ENCODE assay signal across 11 cellular contexts in genomic region chr5:163727028-163727427, GRCh38.
A peak's percentile ranks its signal among the peaks of the same experiment; 100 is the strongest.
DNase-seq lines count a peak whose midpoint lies in the region; ATAC-seq and TF ChIP-seq lines count a peak whose summit lies in the region.
"Had no signal": no experiment of that assay in that cellular context is flagged by ENCODE, and none has a peak within 500 bp of the region (broad histone marks: within the 10 kb centered on the region; RNA-seq: fewer than 3 reads in every experiment).

No MANE protein-coding gene starts in this region.

- H3K18ac ChIP-seq in mesenchymal stem cell (ENCODE audit: low read depth in 1 of 2, low read length in 2 of 2), result no peak overlapping the region

- 83% methylated on average over 4 of the region's 4 CpGs for WGBS in mesenchymal stem cell

- H3K27ac ChIP-seq in colonic mucosa (no peak overlapping the region), mesenchymal stem cell (ENCODE audit: low read length, poor library complexity, severe bottlenecking) (no peak overlapping the region)
- H3K27ac ChIP-seq: upper lobe of left lung had no signal

- no peaks in the 10 kb centered on the region for H3K4me1 ChIP-seq in colonic mucosa
- no peaks in the 10 kb centered on the region for H3K4me1 ChIP-seq in mesenchymal stem cell (ENCODE audit: control insufficient read depth, insufficient read depth, low read depth, low read length)
- H3K4me1 ChIP-seq: upper lobe of left lung had no signal

- H2AK5ac ChIP-seq in mesenchymal stem cell (ENCODE audit: low read length, severe bottlenecking), result no peak overlapping the region

- H3K23ac ChIP-seq in mesenchymal stem cell (ENCODE audit: low read length in 2 of 2), result no peak overlapping the region

- H3K9me3 ChIP-seq in colonic mucosa (no peaks in the 10 kb centered on the region), mesenchymal stem cell (ENCODE audit: control insufficient read depth, low read length) (no peaks in the 10 kb centered on the region)
- H3K9me3 ChIP-seq: upper lobe of left lung had no signal

- H4K8ac ChIP-seq in mesenchymal stem cell (ENCODE audit: low read length), result no peak overlapping the region

- no peak overlapping the region for H2AFZ ChIP-seq in mesenchymal stem cell (ENCODE audit: low read depth, low read length)

- intact Hi-C loops in colonic mucosa (cut with DNase I), result no loop called here

- H3K9ac ChIP-seq in colonic mucosa (ENCODE audit: low read depth in 2 of 2, low read length in 2 of 2), result no peak overlapping the region
- H3K9ac ChIP-seq in mesenchymal stem cell (ENCODE audit: low read length), result no peak overlapping the region

- H3K79me1 ChIP-seq in mesenchymal stem cell (replicated peaks; ENCODE audit: low read length, poor library complexity, severe bottlenecking), result no peaks in the 10 kb centered on the region

- H2BK120ac ChIP-seq in mesenchymal stem cell (ENCODE audit: low read depth, low read length), result no peak overlapping the region

- H3K4me2 ChIP-seq in mesenchymal stem cell (ENCODE audit: low read length, poor library complexity, severe bottlenecking), result no peak overlapping the region

- no peak overlapping the region for H2BK15ac ChIP-seq in mesenchymal stem cell (ENCODE audit: low read depth, poor library complexity, severe bottlenecking)

- H3K4ac ChIP-seq in mesenchymal stem cell (ENCODE audit: low read depth in 1 of 2, low read length in 2 of 2), result no peak overlapping the region

- no peak overlapping the region for H2BK5ac ChIP-seq in mesenchymal stem cell (ENCODE audit: low read depth, low read length, poor library complexity, severe bottlenecking)

- no peaks in the 10 kb centered on the region for H3K36me3 ChIP-seq in colonic mucosa
- H3K36me3 ChIP-seq in mesenchymal stem cell (ENCODE audit: control insufficient read depth in 1 of 2, insufficient read depth in 2 of 2, low read depth in 1 of 2, low read length in 2 of 2), result no peaks in the 10 kb centered on the region
- H3K36me3 ChIP-seq: upper lobe of left lung had no signal

- H3K27me3 ChIP-seq in colonic mucosa, result no peaks in the 10 kb centered on the region
- H3K27me3 ChIP-seq in mesenchymal stem cell (ENCODE audit: control insufficient read depth in 1 of 2, insufficient read depth in 1 of 2, low read length in 2 of 2), result no peaks in the 10 kb centered on the region
- H3K27me3 ChIP-seq: upper lobe of left lung had no signal

- DNase-seq in colonic mucosa (peak; percentile 29), islet precursor cell (no peak), mesenchymal stem cell (no peak)
- no peak for DNase-seq in effector CD4-positive, alpha-beta T cell
- no peak for DNase-seq in stimulated activated CD4-positive, alpha-beta T cell treated with anti-CD3 and anti-CD28 coated beads, Interleukin-4, amount 100 ng/mL, for 1 hour
- DNase-seq: NCI-H187 treated with DMSO at 0.1 percent for 48 hours, T-helper 17 cell, upper lobe of left lung had no signal

- H2BK12ac ChIP-seq in mesenchymal stem cell (ENCODE audit: low read length in 2 of 2), result no peak overlapping the region

- H3K14ac ChIP-seq in mesenchymal stem cell (ENCODE audit: low read length in 2 of 2), result no peak overlapping the region

- H4K91ac ChIP-seq in mesenchymal stem cell (ENCODE audit: low read length), result no peak overlapping the region

- ATAC-seq in GM18508 (IDR thresholded peaks at IDR 0.05; ENCODE audit: insufficient read depth, unreplicated experiment) (peak; percentile 91), GM21737 (IDR thresholded peaks at IDR 0.05; ENCODE audit: unreplicated experiment) (peak; percentile 86), HG03439 (IDR thresholded peaks at IDR 0.05; ENCODE audit: unreplicated experiment) (peak; percentile 73)
- ATAC-seq: T-helper 17 cell had no signal

- TF ChIP-seq CTCF in colonic mucosa (IDR thresholded peaks at IDR 0.05), result no peak

- no peak overlapping the region for H3K4me3 ChIP-seq in colonic mucosa
- no peak overlapping the region for H3K4me3 ChIP-seq in mesenchymal stem cell (ENCODE audit: insufficient read depth in 1 of 2, low read depth in 1 of 2, low read length in 2 of 2)
- H3K4me3 ChIP-seq: upper lobe of left lung had no signal
